8 cellular contexts compared by ENCODE assay signal in the genomic region with DNA sequence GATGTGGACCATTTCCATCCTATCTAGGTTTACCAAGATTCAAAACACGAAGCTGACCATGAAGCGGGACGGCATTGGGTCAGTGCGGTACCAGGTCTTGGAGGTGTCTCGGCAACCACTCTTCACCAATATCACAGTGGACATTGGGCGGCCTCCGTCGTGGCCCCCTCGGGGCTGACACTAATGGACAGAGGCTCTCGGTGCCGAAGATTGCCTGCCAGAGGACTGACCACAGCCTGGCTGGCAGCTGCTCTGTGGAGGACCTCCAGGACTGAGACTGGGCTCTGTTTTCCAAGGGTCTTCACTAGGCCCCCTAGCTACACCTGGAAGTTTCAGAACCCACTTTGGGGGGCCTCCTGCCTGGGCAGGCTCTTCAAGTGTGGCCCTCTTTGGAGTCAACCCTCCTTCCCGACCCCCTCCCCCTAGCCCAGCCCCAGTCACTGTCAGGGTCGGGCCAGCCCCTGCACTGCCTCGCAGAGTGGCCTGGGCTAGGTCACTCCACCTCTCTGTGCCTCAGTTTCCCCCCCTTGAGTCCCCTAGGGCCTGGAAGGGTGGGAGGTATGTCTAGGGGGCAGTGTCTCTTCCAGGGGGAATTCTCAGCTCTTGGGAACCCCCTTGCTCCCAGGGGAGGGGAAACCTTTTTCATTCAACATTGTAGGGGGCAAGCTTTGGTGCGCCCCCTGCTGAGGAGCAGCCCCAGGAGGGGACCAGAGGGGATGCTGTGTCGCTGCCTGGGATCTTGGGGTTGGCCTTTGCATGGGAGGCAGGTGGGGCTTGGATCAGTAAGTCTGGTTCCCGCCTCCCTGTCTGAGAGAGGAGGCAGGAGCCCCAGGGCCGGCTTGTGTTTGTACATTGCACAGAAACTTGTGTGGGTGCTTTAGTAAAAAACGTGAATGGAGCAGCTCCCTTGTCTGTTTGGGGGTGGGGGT. TPM values are rescaled to one million over a fixed set of nuclear protein-coding genes. Genes with fewer than 3 reads are reported as not detected.
DNase-seq lines count a peak whose midpoint lies in the region; ATAC-seq and TF ChIP-seq lines count a peak whose summit lies in the region.

No MANE protein-coding gene starts in this region.

- H3K4me3 ChIP-seq in ascending aorta: peak overlapping the region; percentile 71 to 72

- no peaks in the 10 kb centered on the region for H3K27me3 ChIP-seq in ascending aorta

- H3K4me3 Mint-ChIP-seq in activated naive CD4-positive, alpha-beta T cell treated with anti-CD3 and anti-CD28 coated beads, Interleukin-2, amount 10 ng/mL, durations not matched to agents 7 days and 5 days: peak overlapping the region; percentile 90
- peak overlapping the region; percentile 91 for H3K4me3 Mint-ChIP-seq in type B pancreatic cell

- H3K36me3 Mint-ChIP-seq in activated naive CD4-positive, alpha-beta T cell treated with anti-CD3 and anti-CD28 coated beads, Interleukin-2, amount 10 ng/mL, durations not matched to agents 7 days and 5 days: no peaks in the 10 kb centered on the region
- no peaks in the 10 kb centered on the region for H3K36me3 Mint-ChIP-seq in activated naive CD4-positive, alpha-beta T cell treated with anti-CD3 and anti-CD28 coated beads, Interleukin-2, amount 50 U/mL, for 72 hours
- H3K36me3 Mint-ChIP-seq in type B pancreatic cell: peaks cover 5% of the 10 kb centered on the region

- no peaks in the 10 kb centered on the region for H3K9me3 ChIP-seq in ascending aorta

- peaks cover 6 to 12% of the 10 kb centered on the region in 2 donors for H3K4me1 ChIP-seq in ascending aorta

- peaks cover 24% of the 10 kb centered on the region for H3K27me3 Mint-ChIP-seq in activated naive CD4-positive, alpha-beta T cell treated with anti-CD3 and anti-CD28 coated beads, Interleukin-2, amount 10 ng/mL, durations not matched to agents 7 days and 5 days
- no peaks in the 10 kb centered on the region for H3K27me3 Mint-ChIP-seq in type B pancreatic cell

- intact Hi-C loops in ascending aorta (cut with DNase I): loop anchor here (1.0 to 10.0 kb wide), 5 partner anchors 16 to 1656 kb away; a partner anchor contains a TSS

- DNase-seq in activated naive CD4-positive, alpha-beta T cell treated with anti-CD3 and anti-CD28 coated beads, Interleukin-2, amount 10 ng/mL, durations not matched to agents 7 days and 5 days: no peak
- no peak for DNase-seq in activated naive CD4-positive, alpha-beta T cell treated with anti-CD3 and anti-CD28 coated beads, Interleukin-2, amount 50 U/mL, for 72 hours (ENCODE audit: low spot score in 2 of 2)
- DNase-seq in ascending aorta (ENCODE audit: low spot score in 2 of 2) (no peak), left kidney (ENCODE audit: low read depth, low spot score) (peak; percentile 43), type B pancreatic cell (ENCODE audit: extremely low spot score, unreplicated experiment) (no peak)

- no peak for ATAC-seq in activated naive CD4-positive, alpha-beta T cell treated with anti-CD3 and anti-CD28 coated beads, Interleukin-2, amount 50 U/mL, for 72 hours
- no peak for ATAC-seq in HG03025 (IDR thresholded peaks at IDR 0.05; ENCODE audit: low FRiP score, unreplicated experiment)
- ATAC-seq in GM21737 (IDR thresholded peaks at IDR 0.05; ENCODE audit: unreplicated experiment): no peak
- no peak for ATAC-seq in HG02870 (IDR thresholded peaks at IDR 0.05; ENCODE audit: unreplicated experiment)

- no peaks in the 10 kb centered on the region for H3K36me3 ChIP-seq in ascending aorta

- peak overlapping the region; percentile 72 to 80 for H3K27ac ChIP-seq in ascending aorta

- H3K4me1 Mint-ChIP-seq in activated naive CD4-positive, alpha-beta T cell treated with anti-CD3 and anti-CD28 coated beads, Interleukin-2, amount 10 ng/mL, durations not matched to agents 7 days and 5 days: peaks cover 23% of the 10 kb centered on the region
- peaks cover 5% of the 10 kb centered on the region for H3K4me1 Mint-ChIP-seq in type B pancreatic cell (ENCODE audit: unreplicated experiment)

- no peaks in the 10 kb centered on the region for H3K9me3 Mint-ChIP-seq in activated naive CD4-positive, alpha-beta T cell treated with anti-CD3 and anti-CD28 coated beads, Interleukin-2, amount 10 ng/mL, durations not matched to agents 7 days and 5 days
- no peaks in the 10 kb centered on the region for H3K9me3 Mint-ChIP-seq in activated naive CD4-positive, alpha-beta T cell treated with anti-CD3 and anti-CD28 coated beads, Interleukin-2, amount 50 U/mL, for 72 hours
- no peaks in the 10 kb centered on the region for H3K9me3 Mint-ChIP-seq in type B pancreatic cell

- no peak overlapping the region for H3K27ac Mint-ChIP-seq in activated naive CD4-positive, alpha-beta T cell treated with anti-CD3 and anti-CD28 coated beads, Interleukin-2, amount 10 ng/mL, durations not matched to agents 7 days and 5 days
- H3K27ac Mint-ChIP-seq in activated naive CD4-positive, alpha-beta T cell treated with anti-CD3 and anti-CD28 coated beads, Interleukin-2, amount 50 U/mL, for 72 hours: peak overlapping the region in 1 of 2 donors; percentile 12
- H3K27ac Mint-ChIP-seq in type B pancreatic cell: peak overlapping the region; percentile 28

- CTCF ChIA-PET in activated naive CD4-positive, alpha-beta T cell treated with anti-CD3 and anti-CD28 coated beads, Interleukin-2, amount 10 ng/mL, durations not matched to agents 7 days and 5 days (lab: Charles Lee): interaction anchor here (1.0 to 1.8 kb wide), 2 partner anchors 15 kb away, joined by 3 to 5 read pairs; no protein-coding TSS in a partner anchor

- TF ChIP-seq CTCF in ascending aorta (IDR thresholded peaks at IDR 0.05) (no peak), type B pancreatic cell (conservative IDR thresholded peaks at IDR 0.05) (no peak)

RNA-seq across cellular contexts. Expression of a gene that starts 0.9 kb away (rescaled TPM):
- 1 to 10 TPM; 1.4 to 1.8 TPM for total RNA-seq in activated naive CD4-positive, alpha-beta T cell treated with anti-CD3 and anti-CD28 coated beads, Interleukin-2, amount 50 U/mL, for 72 hours
- total RNA-seq in ascending aorta (4.8 TPM), type B pancreatic cell (ENCODE audit: low replicate concordance) (14.9 and 15.6 TPM in 2 replicates)

RNA-seq across cellular contexts. Expression of a gene that starts 11.5 kb away (rescaled TPM):
- 10 to 100 TPM; 11.3 to 24.8 TPM for total RNA-seq in activated naive CD4-positive, alpha-beta T cell treated with anti-CD3 and anti-CD28 coated beads, Interleukin-2, amount 50 U/mL, for 72 hours
- 93.2 TPM for total RNA-seq in ascending aorta
- total RNA-seq in type B pancreatic cell (ENCODE audit: low replicate concordance): 44.3 and 54.8 TPM in 2 replicates

RNA-seq across cellular contexts. Expression of a gene that starts 15.8 kb away (rescaled TPM):
- 10 to 100 TPM; 86.5 to 89.1 TPM for total RNA-seq in activated naive CD4-positive, alpha-beta T cell treated with anti-CD3 and anti-CD28 coated beads, Interleukin-2, amount 50 U/mL, for 72 hours
- total RNA-seq in ascending aorta (115 TPM), type B pancreatic cell (ENCODE audit: low replicate concordance) (115 and 135 TPM in 2 replicates)

RNA-seq across cellular contexts. Expression of a gene that starts 20.7 kb away (rescaled TPM):
- total RNA-seq in activated naive CD4-positive, alpha-beta T cell treated with anti-CD3 and anti-CD28 coated beads, Interleukin-2, amount 50 U/mL, for 72 hours: 10 to 100 TPM; 30.8 to 31.1 TPM
- total RNA-seq in ascending aorta (69.3 TPM), type B pancreatic cell (ENCODE audit: low replicate concordance) (25.7 and 30.2 TPM in 2 replicates)

RNA-seq across cellular contexts. Expression of a gene that starts 40.7 kb away (rescaled TPM):
- total RNA-seq in activated naive CD4-positive, alpha-beta T cell treated with anti-CD3 and anti-CD28 coated beads, Interleukin-2, amount 50 U/mL, for 72 hours: 1 to 10 TPM; 5.1 to 6.2 TPM
- 4.7 TPM for total RNA-seq in ascending aorta
- 21.0 and 27.0 TPM in 2 replicates for total RNA-seq in type B pancreatic cell (ENCODE audit: low replicate concordance)
